Comparison of ENCODE assay signal across 18 cellular contexts in the genomic region with DNA sequence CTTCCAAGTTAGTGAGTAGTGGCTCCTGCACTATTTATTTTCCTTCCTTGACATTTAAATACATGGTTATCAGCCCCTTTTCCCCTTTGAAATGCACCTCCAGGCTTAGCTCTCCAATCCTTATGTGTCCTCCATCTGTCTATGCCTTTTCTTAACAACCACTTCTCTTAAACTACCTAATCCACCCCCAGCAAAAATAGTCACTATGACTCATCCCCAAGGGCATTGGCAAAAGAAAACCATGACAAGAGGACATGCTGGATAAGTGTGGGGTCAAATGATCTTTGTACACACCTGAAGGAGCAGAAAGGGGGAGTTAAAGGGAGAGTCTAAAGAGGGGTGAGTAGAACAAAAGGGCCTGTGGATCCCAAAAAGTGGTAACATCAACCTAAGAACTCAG.
DNase-seq lines count a peak whose midpoint lies in the region; ATAC-seq and TF ChIP-seq lines count a peak whose summit lies in the region.
"Had no signal": no experiment of that assay in that cellular context is flagged by ENCODE, and none has a peak within 500 bp of the region (broad histone marks: within the 10 kb centered on the region; RNA-seq: fewer than 3 reads in every experiment).

No MANE protein-coding gene starts in this region.

- H3K18ac ChIP-seq in H9 (ENCODE audit: insufficient read length, low read depth, low read length) = no peak overlapping the region

- no peaks in the 10 kb centered on the region for H3K79me1 ChIP-seq in H9 (ENCODE audit: insufficient read depth, low read depth, low read length, poor library complexity, severe bottlenecking)

- no peaks in the 10 kb centered on the region for H3K23me2 ChIP-seq in H9 (ENCODE audit: insufficient read length, low read depth, low read length, poor library complexity, severe bottlenecking)

- H3K4me3 Mint-ChIP-seq in activated T-cell treated with anti-CD3 and anti-CD28 coated beads, Interleukin-2, amount 50 U/mL, for 24 hours = no peak overlapping the region
- H3K4me3 Mint-ChIP-seq in stimulated activated effector memory CD8-positive, alpha-beta T cell treated with anti-CD3 and anti-CD28 coated beads, Interleukin-12 subunit alpha, Interleukin-12 subunit beta, amount 100 ng/mL, for 72 hours = no peak overlapping the region
- no peak overlapping the region for H3K4me3 Mint-ChIP-seq in H9
- H3K4me3 Mint-ChIP-seq: brain, nephron had no signal

- no peak overlapping the region for H2BK20ac ChIP-seq in H9 (ENCODE audit: low read depth, low read length, poor library complexity, severe bottlenecking)

- in situ Hi-C loops in astrocyte of the spinal cord (cut with HindIII; ENCODE audit: low sequenced_read_pairs) = no loop called here

- H3K4me3 ChIP-seq in astrocyte of the spinal cord (ENCODE audit: low read depth, low read length) = no peak overlapping the region
- H3K4me3 ChIP-seq: left lung, right atrium auricular region had no signal

- H3K9me3 Mint-ChIP-seq in activated T-cell treated with anti-CD3 and anti-CD28 coated beads, Interleukin-2, amount 50 U/mL, for 24 hours = no peaks in the 10 kb centered on the region
- no peaks in the 10 kb centered on the region for H3K9me3 Mint-ChIP-seq in stimulated activated effector memory CD8-positive, alpha-beta T cell treated with anti-CD3 and anti-CD28 coated beads, Interleukin-12 subunit alpha, Interleukin-12 subunit beta, amount 100 ng/mL, for 72 hours
- no peaks in the 10 kb centered on the region for H3K9me3 Mint-ChIP-seq in H9
- H3K9me3 Mint-ChIP-seq: nephron had no signal

- no peak overlapping the region for H4K8ac ChIP-seq in H9 (replicated peaks; ENCODE audit: insufficient read length, low read depth, low read length)

- DNase-seq in activated T-cell treated with anti-CD3 and anti-CD28 coated beads, Interleukin-2, amount 50 U/mL, for 24 hours = no peak
- no peak for DNase-seq in activated T-cell treated with anti-CD3 and anti-CD28 coated beads for 4 hours
- peak; percentile 23 for DNase-seq in MV-4-11 (lab: John Stamatoyannopoulos, UW)
- peak; percentile 29 for DNase-seq in astrocyte of the spinal cord (ENCODE audit: low read depth, low spot score)
- DNase-seq in stimulated activated effector memory CD8-positive, alpha-beta T cell treated with anti-CD3 and anti-CD28 coated beads, Interleukin-12 subunit alpha, Interleukin-12 subunit beta, amount 100 ng/mL, for 72 hours (ENCODE audit: low spot score in 2 of 2) = no peak
- no peak for DNase-seq in H9
- no peak for DNase-seq in stimulated activated CD4-positive, alpha-beta T cell treated with anti-CD3 and anti-CD28 coated beads, Interleukin-2, amount 100 ng/mL, for 48 hours
- DNase-seq: activated CD4-positive, alpha-beta T cell treated with anti-CD3 and anti-CD28 coated beads for 48 hours; activated effector memory CD4-positive, alpha-beta T cell treated with Interleukin-2 at 50 U/mL for 16 hours; H7; Kasumi-1; left lung; stimulated activated CD4-positive, alpha-beta T cell treated with anti-CD3 and anti-CD28 coated beads, Interleukin-4, amount 100 ng/mL, for 4 hours had no signal

- no peak overlapping the region for H2AFZ ChIP-seq in H9 (ENCODE audit: low read length)

- no peak overlapping the region for H4K5ac ChIP-seq in H9 (ENCODE audit: insufficient read length, low read depth, low read length)

- H3K27ac ChIP-seq in H9 (ENCODE audit: insufficient read length, low read depth, low read length) = no peak overlapping the region
- H3K27ac ChIP-seq: left lung, right atrium auricular region had no signal

- H3K79me2 ChIP-seq in H9 (ENCODE audit: insufficient read depth, low read length) = no peaks in the 10 kb centered on the region

- TF ChIP-seq CTCF in astrocyte of the spinal cord (IDR thresholded peaks at IDR 0.05; ENCODE audit: low read depth, low read length) (no peak), H9 (conservative IDR thresholded peaks at IDR 0.05) (no peak)

- H3K36me3 Mint-ChIP-seq in activated T-cell treated with anti-CD3 and anti-CD28 coated beads, Interleukin-2, amount 50 U/mL, for 24 hours (ENCODE audit: low read depth) = peaks cover 85% of the 10 kb centered on the region
- peaks cover 86% of the 10 kb centered on the region for H3K36me3 Mint-ChIP-seq in stimulated activated effector memory CD8-positive, alpha-beta T cell treated with anti-CD3 and anti-CD28 coated beads, Interleukin-12 subunit alpha, Interleukin-12 subunit beta, amount 100 ng/mL, for 72 hours
- H3K36me3 Mint-ChIP-seq in H9 (ENCODE audit: insufficient read depth in 1 of 3, low read depth in 3 of 3) = no peaks in the 10 kb centered on the region; a peak in 1 of 7 replicates

- no peaks in the 10 kb centered on the region for H4K20me1 ChIP-seq in H9 (ENCODE audit: control insufficient read depth, insufficient read depth, insufficient read length)

- H3K4me1 ChIP-seq in H9 (ENCODE audit: insufficient read depth, low read length) = no peaks in the 10 kb centered on the region

- no peak overlapping the region for H3K23ac ChIP-seq in H9 (ENCODE audit: insufficient read length, low read depth, low read length)

- H2BK12ac ChIP-seq in H9 (ENCODE audit: insufficient read length, low read depth, low read length) = no peak overlapping the region

- H3K4ac ChIP-seq in H9 (ENCODE audit: low read depth, low read length) = no peak overlapping the region

- peak overlapping the region; percentile 66 for H3K27ac Mint-ChIP-seq in activated T-cell treated with anti-CD3 and anti-CD28 coated beads, Interleukin-2, amount 50 U/mL, for 24 hours
- H3K27ac Mint-ChIP-seq in stimulated activated effector memory CD8-positive, alpha-beta T cell treated with anti-CD3 and anti-CD28 coated beads, Interleukin-12 subunit alpha, Interleukin-12 subunit beta, amount 100 ng/mL, for 72 hours = peak overlapping the region; percentile 18
- no peak overlapping the region for H3K27ac Mint-ChIP-seq in H9
- H3K27ac Mint-ChIP-seq: nephron had no signal

- H3K56ac ChIP-seq in H9 (ENCODE audit: insufficient read length, low read depth, low read length) = no peak overlapping the region

- H3T11ph ChIP-seq in H9 (ENCODE audit: low read length) = no peak overlapping the region

- no peak overlapping the region for H2BK120ac ChIP-seq in H9 (ENCODE audit: low read depth, low read length, poor library complexity, severe bottlenecking)

- no peak overlapping the region for H4K91ac ChIP-seq in H9 (ENCODE audit: insufficient read length, low read depth, low read length)

- H3K9ac ChIP-seq in H9 (ENCODE audit: extremely low read depth, insufficient read length, low read length) = no peak overlapping the region

- H3K27me3 ChIP-seq in H9 (ENCODE audit: insufficient read depth, low read length) = no peaks in the 10 kb centered on the region
- H3K27me3 ChIP-seq: left lung, right atrium auricular region had no signal

- H2BK5ac ChIP-seq in H9 (ENCODE audit: insufficient read length, low read length) = no peak overlapping the region

- H3K4me1 Mint-ChIP-seq in activated T-cell treated with anti-CD3 and anti-CD28 coated beads, Interleukin-2, amount 50 U/mL, for 24 hours (ENCODE audit: low read depth) = peaks cover 87% of the 10 kb centered on the region
- peaks cover 57% of the 10 kb centered on the region for H3K4me1 Mint-ChIP-seq in stimulated activated effector memory CD8-positive, alpha-beta T cell treated with anti-CD3 and anti-CD28 coated beads, Interleukin-12 subunit alpha, Interleukin-12 subunit beta, amount 100 ng/mL, for 72 hours
- H3K4me1 Mint-ChIP-seq in H9 = no peaks in the 10 kb centered on the region

- H3K4me2 ChIP-seq in H9 (ENCODE audit: insufficient read depth, insufficient read length, low read length) = no peak overlapping the region

- H3K14ac ChIP-seq in H9 (ENCODE audit: insufficient read depth, low read length) = no peak overlapping the region

- H3K9me3 ChIP-seq in H9 (ENCODE audit: control insufficient read depth, low read depth, low read length) = no peaks in the 10 kb centered on the region
- H3K9me3 ChIP-seq: left lung, right atrium auricular region had no signal

- H2BK15ac ChIP-seq in H9 (ENCODE audit: low read depth, low read length) = no peak overlapping the region

- H2AK5ac ChIP-seq in H9 (ENCODE audit: insufficient read length, low read length) = no peak overlapping the region

- peak; percentile 65 for ATAC-seq in stimulated activated effector memory CD8-positive, alpha-beta T cell treated with anti-CD3 and anti-CD28 coated beads, Interleukin-12 subunit alpha, Interleukin-12 subunit beta, amount 100 ng/mL, for 72 hours
- no peak for ATAC-seq in HG03520 (IDR thresholded peaks at IDR 0.05; ENCODE audit: unreplicated experiment)
- ATAC-seq: left lung, Right ventricle myocardium inferior had no signal

- H3K27me3 Mint-ChIP-seq in activated T-cell treated with anti-CD3 and anti-CD28 coated beads, Interleukin-2, amount 50 U/mL, for 24 hours = no peaks in the 10 kb centered on the region
- H3K27me3 Mint-ChIP-seq in H9 (ENCODE audit: low read depth) = no peaks in the 10 kb centered on the region; the same call in 1 of the 2 replicates
- H3K27me3 Mint-ChIP-seq: brain had no signal

Comparison
In these comparisons a context has a peak if more than half of its experiments do, and no peak if none do; other contexts are left out.
1. DNase-seq: peak in MV-4-11 (single experiment) and astrocyte of the spinal cord (single experiment); none in activated T-cell treated with anti-CD3 and anti-CD28 coated beads, Interleukin-2, amount 50 U/mL, for 24 hours (single experiment), activated T-cell treated with anti-CD3 and anti-CD28 coated beads for 4 hours (single experiment), stimulated activated effector memory CD8-positive, alpha-beta T cell treated with anti-CD3 and anti-CD28 coated beads, Interleukin-12 subunit alpha, Interleukin-12 subunit beta, amount 100 ng/mL, for 72 hours (0 of 2), H9 (single experiment) and stimulated activated CD4-positive, alpha-beta T cell treated with anti-CD3 and anti-CD28 coated beads, Interleukin-2, amount 100 ng/mL, for 48 hours (0 of 2).
2. H3K27ac Mint-ChIP-seq: peak in activated T-cell treated with anti-CD3 and anti-CD28 coated beads, Interleukin-2, amount 50 U/mL, for 24 hours (single experiment) and stimulated activated effector memory CD8-positive, alpha-beta T cell treated with anti-CD3 and anti-CD28 coated beads, Interleukin-12 subunit alpha, Interleukin-12 subunit beta, amount 100 ng/mL, for 72 hours (single experiment); none in H9 (0 of 3).